ENCODE assay signal across 11 cellular contexts in genomic region chr19:13979224-13979623, GRCh38. TPM values are rescaled to one million over a fixed set of nuclear protein-coding genes. Genes with fewer than 3 reads are reported as not detected.
DNase-seq lines count a peak whose midpoint lies in the region; ATAC-seq, FAIRE-seq and TF ChIP-seq lines count a peak whose summit lies in the region.
"Had no signal": no experiment of that assay in that cellular context is flagged by ENCODE, and none has a peak within 500 bp of the region (broad histone marks: within the 10 kb centered on the region; RNA-seq: fewer than 3 reads in every experiment).

No MANE protein-coding gene starts in this region.

- TF ChIP-seq POLR2A in endothelial cell of umbilical vein (IDR thresholded peaks at IDR 0.05; ENCODE audit: low read depth, low read length): no peak
- TF ChIP-seq POLR2A in H54 (IDR thresholded peaks at IDR 0.05; ENCODE audit: low read depth, low read length): no peak

- peak; percentile 33 for FAIRE-seq in endothelial cell of umbilical vein (lab: Jason Lieb, UNC)
- FAIRE-seq in H54 (lab: Jason Lieb, UNC): no peak
- FAIRE-seq: A549 had no signal

- H3K36me3 Mint-ChIP-seq in activated CD4-positive, alpha-beta T cell treated with anti-CD3 and anti-CD28 coated beads, Interleukin-2, amount 10 ng/mL, durations not matched to agents 7 days and 5 days (ENCODE audit: low read depth): peaks cover 14% of the 10 kb centered on the region
- H3K36me3 Mint-ChIP-seq in type B pancreatic cell: peaks cover 8% of the 10 kb centered on the region
- H3K36me3 Mint-ChIP-seq in activated naive CD4-positive, alpha-beta T cell treated with anti-CD3 and anti-CD28 coated beads, Interleukin-2, amount 10 ng/mL, durations not matched to agents 7 days and 5 days: peaks cover 17% of the 10 kb centered on the region

- no peaks in the 10 kb centered on the region for H3K27me3 Mint-ChIP-seq in activated CD4-positive, alpha-beta T cell treated with anti-CD3 and anti-CD28 coated beads, Interleukin-2, amount 10 ng/mL, durations not matched to agents 7 days and 5 days
- no peaks in the 10 kb centered on the region for H3K27me3 Mint-ChIP-seq in type B pancreatic cell
- H3K27me3 Mint-ChIP-seq in activated naive CD4-positive, alpha-beta T cell treated with anti-CD3 and anti-CD28 coated beads, Interleukin-2, amount 10 ng/mL, durations not matched to agents 7 days and 5 days: peaks cover 4% of the 10 kb centered on the region

- no peaks in the 10 kb centered on the region for H4K20me1 ChIP-seq in endothelial cell of umbilical vein (replicated peaks; ENCODE audit: control insufficient read depth, extremely low read depth, insufficient read depth, low read length)

- H3K36me3 ChIP-seq in endothelial cell of umbilical vein (ENCODE audit: control insufficient read depth in 2 of 2, extremely low read depth in 1 of 2, insufficient read depth in 2 of 2, low read length in 2 of 2): peaks cover 0 to 2% of the 10 kb centered on the region in 2 experiments

- H3K27me3 ChIP-seq in endothelial cell of umbilical vein (ENCODE audit: control insufficient read depth in 2 of 2, insufficient read depth in 2 of 2, low read length in 2 of 2): no peaks in the 10 kb centered on the region
- H3K27me3 ChIP-seq in mononuclear cell (ENCODE audit: insufficient read depth, low read length): no peaks in the 10 kb centered on the region

- H3K4me1 Mint-ChIP-seq in activated CD4-positive, alpha-beta T cell treated with anti-CD3 and anti-CD28 coated beads, Interleukin-2, amount 10 ng/mL, durations not matched to agents 7 days and 5 days: peaks cover 45% of the 10 kb centered on the region
- H3K4me1 Mint-ChIP-seq in type B pancreatic cell (ENCODE audit: unreplicated experiment): peaks cover 3% of the 10 kb centered on the region
- H3K4me1 Mint-ChIP-seq in activated naive CD4-positive, alpha-beta T cell treated with anti-CD3 and anti-CD28 coated beads, Interleukin-2, amount 10 ng/mL, durations not matched to agents 7 days and 5 days: peaks cover 48% of the 10 kb centered on the region

- no peak overlapping the region for H3K4me3 Mint-ChIP-seq in activated CD4-positive, alpha-beta T cell treated with anti-CD3 and anti-CD28 coated beads, Interleukin-2, amount 10 ng/mL, durations not matched to agents 7 days and 5 days
- peak overlapping the region; percentile 70 for H3K4me3 Mint-ChIP-seq in type B pancreatic cell
- no peak overlapping the region for H3K4me3 Mint-ChIP-seq in activated naive CD4-positive, alpha-beta T cell treated with anti-CD3 and anti-CD28 coated beads, Interleukin-2, amount 10 ng/mL, durations not matched to agents 7 days and 5 days

- no peaks in the 10 kb centered on the region for H3K9me1 ChIP-seq in endothelial cell of umbilical vein (replicated peaks; ENCODE audit: control insufficient read depth, extremely low read depth, insufficient read depth, low read length)

- intact Hi-C loops in endothelial cell of umbilical vein (cut with micrococcal nuclease): no loop called here

- dilution Hi-C loops in endothelial cell of umbilical vein (cut with MboI; ENCODE audit: extremely low pct_ligation_motif_present, low sequenced_read_pairs): no loop called here

- no peak overlapping the region for H3K27ac ChIP-seq in endothelial cell of umbilical vein (ENCODE audit: insufficient read depth, low read depth, low read length)
- H3K27ac ChIP-seq: A549 had no signal

- H3K79me2 ChIP-seq in endothelial cell of umbilical vein (ENCODE audit: control insufficient read depth, insufficient read depth, low read length): no peaks in the 10 kb centered on the region

- H3K4me1 ChIP-seq in endothelial cell of umbilical vein (ENCODE audit: control insufficient read depth, extremely low read depth, insufficient read depth, low read length) (peaks cover 9% of the 10 kb centered on the region), mononuclear cell (ENCODE audit: insufficient read depth, low read length) (peaks cover 45% of the 10 kb centered on the region)
- H3K4me1 ChIP-seq: A549 had no signal

- H3K9me3 ChIP-seq in endothelial cell of umbilical vein (replicated peaks; ENCODE audit: control insufficient read depth, insufficient read depth, low read length): no peaks in the 10 kb centered on the region
- no peaks in the 10 kb centered on the region for H3K9me3 ChIP-seq in mononuclear cell (ENCODE audit: low read depth, low read length)
- H3K9me3 ChIP-seq: A549 had no signal

- no peak for ATAC-seq in HG03159 (IDR thresholded peaks at IDR 0.05; ENCODE audit: unreplicated experiment)
- ATAC-seq: A549 had no signal

- H3K27ac Mint-ChIP-seq in activated CD4-positive, alpha-beta T cell treated with anti-CD3 and anti-CD28 coated beads, Interleukin-2, amount 10 ng/mL, durations not matched to agents 7 days and 5 days: peak overlapping the region; percentile 75
- no peak overlapping the region for H3K27ac Mint-ChIP-seq in type B pancreatic cell
- H3K27ac Mint-ChIP-seq in activated naive CD4-positive, alpha-beta T cell treated with anti-CD3 and anti-CD28 coated beads, Interleukin-2, amount 10 ng/mL, durations not matched to agents 7 days and 5 days: no peak overlapping the region

- peak overlapping the region; percentile 35 for H3K9ac ChIP-seq in endothelial cell of umbilical vein (replicated peaks; ENCODE audit: extremely low read depth, insufficient read depth, low read length)

- CTCF ChIA-PET in activated CD4-positive, alpha-beta T cell treated with anti-CD3 and anti-CD28 coated beads, Interleukin-2, amount 10 ng/mL, durations not matched to agents 7 days and 5 days (lab: Charles Lee): interaction anchor here (1.0 kb wide), 1 partner anchor 9 kb away, joined by 5 read pairs; no protein-coding TSS in a partner anchor
- CTCF ChIA-PET in endothelial cell of umbilical vein (lab: Charles Lee): interaction anchor here (1.0 to 2.5 kb wide), 7 partner anchors 15 to 93 kb away, joined by 3 to 13 read pairs (median 4); partner anchors contain the start of genes DCAF15, IL27RA and MISP3
- CTCF ChIA-PET in activated naive CD4-positive, alpha-beta T cell treated with anti-CD3 and anti-CD28 coated beads, Interleukin-2, amount 10 ng/mL, durations not matched to agents 7 days and 5 days (lab: Charles Lee): no interaction called here

- POLR2A ChIA-PET in activated CD4-positive, alpha-beta T cell treated with anti-CD3 and anti-CD28 coated beads, Interleukin-2, amount 10 ng/mL, durations not matched to agents 7 days and 5 days (lab: Charles Lee): interaction anchor here (0.9 kb wide), 1 partner anchor 62 kb away, joined by 8 read pairs; no protein-coding TSS in a partner anchor
- POLR2A ChIA-PET in endothelial cell of umbilical vein (lab: Charles Lee): no interaction called here

- H2AFZ ChIP-seq in endothelial cell of umbilical vein (ENCODE audit: low read depth, low read length): peak overlapping the region; percentile 73

- no peak for DNase-seq in activated CD4-positive, alpha-beta T cell treated with anti-CD3 and anti-CD28 coated beads, Interleukin-2, amount 10 ng/mL, durations not matched to agents 7 days and 5 days
- no peak for DNase-seq in activated CD4-positive, alpha-beta T cell treated with anti-CD3 and anti-CD28 coated beads for 4 hours
- DNase-seq in endothelial cell of umbilical vein (ENCODE audit: low read depth, low spot score) (no peak), type B pancreatic cell (ENCODE audit: extremely low spot score, unreplicated experiment) (no peak), H54 (ENCODE audit: insufficient read length, low spot score) (no peak)
- DNase-seq in activated naive CD4-positive, alpha-beta T cell treated with anti-CD3 and anti-CD28 coated beads, Interleukin-2, amount 10 ng/mL, durations not matched to agents 7 days and 5 days: no peak

- TF ChIP-seq CTCF in endothelial cell of umbilical vein (IDR thresholded peaks at IDR 0.05; ENCODE audit: extremely low read depth in 1 of 2, insufficient read depth in 1 of 2, low read depth in 1 of 2, low read length in 2 of 2) (no peak), type B pancreatic cell (conservative IDR thresholded peaks at IDR 0.05) (no peak)

- peak overlapping the region; percentile 68 for H3K4me2 ChIP-seq in endothelial cell of umbilical vein (ENCODE audit: insufficient read depth, low read length)
- H3K4me2 ChIP-seq: A549 had no signal

- no peaks in the 10 kb centered on the region for H3K9me3 Mint-ChIP-seq in activated CD4-positive, alpha-beta T cell treated with anti-CD3 and anti-CD28 coated beads, Interleukin-2, amount 10 ng/mL, durations not matched to agents 7 days and 5 days
- no peaks in the 10 kb centered on the region for H3K9me3 Mint-ChIP-seq in type B pancreatic cell
- no peaks in the 10 kb centered on the region for H3K9me3 Mint-ChIP-seq in activated naive CD4-positive, alpha-beta T cell treated with anti-CD3 and anti-CD28 coated beads, Interleukin-2, amount 10 ng/mL, durations not matched to agents 7 days and 5 days

- peak overlapping the region; percentile 18 to 42 (median 22) for H3K4me3 ChIP-seq in endothelial cell of umbilical vein (replicated peaks in 1 of 3; ENCODE audit: insufficient read depth in 1 of 3, low read depth in 1 of 3, low read length in 3 of 3)
- H3K4me3 ChIP-seq in mononuclear cell (ENCODE audit: low read length): peak overlapping the region; percentile 24
- H3K4me3 ChIP-seq: A549 had no signal

- BruUV-seq in endothelial cell of umbilical vein (replicated peaks; lab: Mats Ljungman, UMichigan): no TSS peak

RNA-seq across cellular contexts. Expression of gene RFX1, which starts 26.9 kb away (rescaled TPM):
- 10 to 100 TPM; 19.1 to 19.9 TPM for total RNA-seq in activated CD4-positive, alpha-beta T cell treated with anti-CD3 and anti-CD28 coated beads, Interleukin-2, amount 10 ng/mL, durations not matched to agents 7 days and 5 days
- 14.4 and 14.7 TPM in 2 replicates for total RNA-seq in endothelial cell of umbilical vein
- 2.2 and 2.3 TPM in 2 replicates for polyA plus RNA-seq in endothelial cell of umbilical vein
- 1.5 and 1.8 TPM in 2 replicates for polyA plus RNA-seq in endothelial cell of umbilical vein (2011; cell fraction: cytosol; rRNA removed)
- 5.0 and 6.1 TPM in 2 replicates for polyA plus RNA-seq in endothelial cell of umbilical vein (2011; cell fraction: nucleus; rRNA removed)
- polyA plus RNA-seq in endothelial cell of umbilical vein (2012): 4.5 and 6.4 TPM in 2 replicates
- polyA minus RNA-seq in endothelial cell of umbilical vein: 2.0 and 2.7 TPM in 2 replicates
- 8.4 TPM for polyA minus RNA-seq in endothelial cell of umbilical vein (2011; cell fraction: cytosol; rRNA and poly(A)+ RNA removed)
- polyA minus RNA-seq in endothelial cell of umbilical vein (2011; cell fraction: nucleus; rRNA and poly(A)+ RNA removed): 2.3 and 7.0 TPM in 2 replicates
- 2.5 TPM for total RNA-seq in mononuclear cell
- total RNA-seq in type B pancreatic cell (ENCODE audit: low replicate concordance): 19.3 and 21.8 TPM in 2 replicates

RNA-seq across cellular contexts. Expression of gene DCAF15, which starts 26.9 kb away (rescaled TPM):
- total RNA-seq in activated CD4-positive, alpha-beta T cell treated with anti-CD3 and anti-CD28 coated beads, Interleukin-2, amount 10 ng/mL, durations not matched to agents 7 days and 5 days: 10 to 100 TPM; 80.3 to 85.4 TPM
- total RNA-seq in endothelial cell of umbilical vein: 42.4 and 47.9 TPM in 2 replicates
- polyA plus RNA-seq in endothelial cell of umbilical vein: 41.9 and 50.5 TPM in 2 replicates
- polyA plus RNA-seq in endothelial cell of umbilical vein (2011; cell fraction: cytosol; rRNA removed): 17.5 and 25.6 TPM in 2 replicates
- polyA plus RNA-seq in endothelial cell of umbilical vein (2011; cell fraction: nucleus; rRNA removed): 124 and 130 TPM in 2 replicates
- 25.6 and 28.5 TPM in 2 replicates for polyA plus RNA-seq in endothelial cell of umbilical vein (2012)
- polyA minus RNA-seq in endothelial cell of umbilical vein: 32.7 and 34.6 TPM in 2 replicates
- 11.8 TPM for polyA minus RNA-seq in endothelial cell of umbilical vein (2011; cell fraction: cytosol; rRNA and poly(A)+ RNA removed)
- 27.6 and 31.1 TPM in 2 replicates for polyA minus RNA-seq in endothelial cell of umbilical vein (2011; cell fraction: nucleus; rRNA and poly(A)+ RNA removed)
- total RNA-seq in mononuclear cell: 26.1 TPM
- 35.8 and 50.1 TPM in 2 replicates for total RNA-seq in type B pancreatic cell (ENCODE audit: low replicate concordance)

RNA-seq across cellular contexts. Expression of gene PODNL1, which starts 41.0 kb away (rescaled TPM):
- under 1 TPM; 0.17 to 0.58 TPM for total RNA-seq in activated CD4-positive, alpha-beta T cell treated with anti-CD3 and anti-CD28 coated beads, Interleukin-2, amount 10 ng/mL, durations not matched to agents 7 days and 5 days
- total RNA-seq in endothelial cell of umbilical vein (2.0 TPM in 1 of 2 replicates, not detected in the other), mononuclear cell (not detected), type B pancreatic cell (ENCODE audit: low replicate concordance) (0.48 and 0.75 TPM in 2 replicates)
- 0.21 and 0.32 TPM in 2 replicates for polyA plus RNA-seq in endothelial cell of umbilical vein
- polyA plus RNA-seq in endothelial cell of umbilical vein (2011; cell fraction: cytosol; rRNA removed): 0.12 and 0.25 TPM in 2 replicates
- polyA plus RNA-seq in endothelial cell of umbilical vein (2011; cell fraction: nucleus; rRNA removed): 0.48 and 0.66 TPM in 2 replicates
- 0.96 and 1.4 TPM in 2 replicates for polyA plus RNA-seq in endothelial cell of umbilical vein (2012)
- polyA minus RNA-seq in endothelial cell of umbilical vein: not detected in 2 replicates
- not detected for polyA minus RNA-seq in endothelial cell of umbilical vein (2011; cell fraction: cytosol; rRNA and poly(A)+ RNA removed)
- polyA minus RNA-seq in endothelial cell of umbilical vein (2011; cell fraction: nucleus; rRNA and poly(A)+ RNA removed): not detected in 2 replicates

RNA-seq across cellular contexts. Expression of gene RLN3, which starts 48.7 kb away (rescaled TPM):
- total RNA-seq in activated CD4-positive, alpha-beta T cell treated with anti-CD3 and anti-CD28 coated beads, Interleukin-2, amount 10 ng/mL, durations not matched to agents 7 days and 5 days: not detected
- total RNA-seq in endothelial cell of umbilical vein (not detected in 2 replicates), mononuclear cell (not detected), type B pancreatic cell (ENCODE audit: low replicate concordance) (not detected in 2 replicates)
- not detected in 2 replicates for polyA plus RNA-seq in endothelial cell of umbilical vein
- polyA plus RNA-seq in endothelial cell of umbilical vein (2011; cell fraction: cytosol; rRNA removed): not detected in 2 replicates
- polyA plus RNA-seq in endothelial cell of umbilical vein (2011; cell fraction: nucleus; rRNA removed): not detected in 2 replicates
- not detected in 2 replicates for polyA plus RNA-seq in endothelial cell of umbilical vein (2012)
- not detected in 2 replicates for polyA minus RNA-seq in endothelial cell of umbilical vein
- polyA minus RNA-seq in endothelial cell of umbilical vein (2011; cell fraction: cytosol; rRNA and poly(A)+ RNA removed): not detected
- not detected in 2 replicates for polyA minus RNA-seq in endothelial cell of umbilical vein (2011; cell fraction: nucleus; rRNA and poly(A)+ RNA removed)
- total RNA-seq: LHCN-M2, RPMI7951 had no signal
- polyA plus RNA-seq: A549 had no signal

RNA-seq across cellular contexts. Expression of gene IL27RA, which starts 52.3 kb away (rescaled TPM):
- total RNA-seq in activated CD4-positive, alpha-beta T cell treated with anti-CD3 and anti-CD28 coated beads, Interleukin-2, amount 10 ng/mL, durations not matched to agents 7 days and 5 days: 10 to 100 TPM; 66.5 to 70.3 TPM
- total RNA-seq in endothelial cell of umbilical vein (3.7 and 4.5 TPM in 2 replicates), mononuclear cell (18.5 TPM), type B pancreatic cell (ENCODE audit: low replicate concordance) (0.95 and 2.8 TPM in 2 replicates)
- 1.6 and 1.8 TPM in 2 replicates for polyA plus RNA-seq in endothelial cell of umbilical vein
- polyA plus RNA-seq in endothelial cell of umbilical vein (2011; cell fraction: cytosol; rRNA removed): 1.6 and 1.9 TPM in 2 replicates
- 0.86 and 1.1 TPM in 2 replicates for polyA plus RNA-seq in endothelial cell of umbilical vein (2011; cell fraction: nucleus; rRNA removed)
- 2.1 and 2.4 TPM in 2 replicates for polyA plus RNA-seq in endothelial cell of umbilical vein (2012)
- 1.1 and 1.8 TPM in 2 replicates for polyA minus RNA-seq in endothelial cell of umbilical vein
- polyA minus RNA-seq in endothelial cell of umbilical vein (2011; cell fraction: cytosol; rRNA and poly(A)+ RNA removed): 8.2 TPM
- 0.14 and 0.38 TPM in 2 replicates for polyA minus RNA-seq in endothelial cell of umbilical vein (2011; cell fraction: nucleus; rRNA and poly(A)+ RNA removed)
